ENCODE assay signal across 1 cellular context in genomic region chr4:103075894-103076776, GRCh38.
TF ChIP-seq lines count a peak whose summit lies in the region.

TSS of gene SLC9B2 (minus strand) at chr4:103076761. CDS start at chr4:103067550, 9,211 bp downstream.

TF ChIP-seq in HepG2, 621 proteins besides CTCF, POLR2A, EP300 and RAD21 (continued from another document and continues in another):
- TF ChIP-seq, protein P1, sequence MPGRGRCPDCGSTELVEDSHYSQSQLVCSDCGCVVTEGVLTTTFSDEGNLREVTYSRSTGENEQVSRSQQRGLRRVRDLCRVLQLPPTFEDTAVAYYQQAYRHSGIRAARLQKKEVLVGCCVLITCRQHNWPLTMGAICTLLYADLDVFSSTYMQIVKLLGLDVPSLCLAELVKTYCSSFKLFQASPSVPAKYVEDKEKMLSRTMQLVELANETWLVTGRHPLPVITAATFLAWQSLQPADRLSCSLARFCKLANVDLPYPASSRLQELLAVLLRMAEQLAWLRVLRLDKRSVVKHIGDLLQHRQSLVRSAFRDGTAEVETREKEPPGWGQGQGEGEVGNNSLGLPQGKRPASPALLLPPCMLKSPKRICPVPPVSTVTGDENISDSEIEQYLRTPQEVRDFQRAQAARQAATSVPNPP (CRISPR knock-in tag; IDR thresholded peaks at IDR 0.05), result peak; percentile 46; the same call in 1 of the 2 replicates
- TF ChIP-seq ZNF737 (CRISPR knock-in tag; IDR thresholded peaks at IDR 0.05; ENCODE audit: borderline replicate concordance) (no peak), TIGD3 (CRISPR knock-in tag; IDR thresholded peaks at IDR 0.05; ENCODE audit: borderline replicate concordance) (peak; percentile 55; the same call in 1 of the 2 replicates), IRF1 (CRISPR knock-in tag; IDR thresholded peaks at IDR 0.05; ENCODE audit: low read depth) (no peak), ZXDC (CRISPR knock-in tag; IDR thresholded peaks at IDR 0.05) (peak; percentile 66; the same call in 1 of the 2 replicates), ZNF205 (CRISPR knock-in tag; IDR thresholded peaks at IDR 0.05) (no peak), ZNF772 (CRISPR knock-in tag; IDR thresholded peaks at IDR 0.05) (peak; percentile 48; the same call in 1 of the 2 replicates), MXI1 (IDR thresholded peaks at IDR 0.05; ENCODE audit: borderline replicate concordance, low read depth, low read length) (peak; percentile 28; the same call in 1 of the 3 replicates), ZNF678 (CRISPR knock-in tag; IDR thresholded peaks at IDR 0.05) (peak; percentile 72; the same call in 1 of the 2 replicates), ZMYM2 (CRISPR knock-in tag; IDR thresholded peaks at IDR 0.05) (no peak), ZNF569 (CRISPR knock-in tag; IDR thresholded peaks at IDR 0.05; ENCODE audit: borderline replicate concordance) (no peak), HDAC6 (IDR thresholded peaks at IDR 0.05; ENCODE audit: low read depth, low read length) (no peak), CENPT (CRISPR knock-in tag; IDR thresholded peaks at IDR 0.05; ENCODE audit: low read depth) (no peak; the same call in 1 of the 2 replicates), KDM2A (CRISPR knock-in tag; IDR thresholded peaks at IDR 0.05; ENCODE audit: borderline replicate concordance, low read depth) (peak; percentile 73; the same call in 1 of the 2 replicates), ZNF333 (CRISPR knock-in tag; IDR thresholded peaks at IDR 0.05; ENCODE audit: borderline replicate concordance) (no peak), ISL2 (CRISPR knock-in tag; IDR thresholded peaks at IDR 0.05) (peak; percentile 61), KAT2B (IDR thresholded peaks at IDR 0.05; ENCODE audit: borderline replicate concordance, low read depth, low read length) (no peak), ZBTB1 (CRISPR knock-in tag; IDR thresholded peaks at IDR 0.05; ENCODE audit: borderline replicate concordance) (no peak), ZSCAN22 (CRISPR knock-in tag; IDR thresholded peaks at IDR 0.05) (0 out of 2 replicates have a peak, but pooled peaks have one; percentile 48), CHCHD3 (CRISPR knock-in tag; IDR thresholded peaks at IDR 0.05) (0 out of 2 replicates have a peak, but pooled peaks have one; percentile 20), SMC3 (IDR thresholded peaks at IDR 0.05; ENCODE audit: low read length) (no peak), ZZZ3 (CRISPR knock-in tag; IDR thresholded peaks at IDR 0.05; ENCODE audit: borderline replicate concordance) (0 out of 2 replicates have a peak, but pooled peaks have one; percentile 19), ZIK1 (CRISPR knock-in tag; IDR thresholded peaks at IDR 0.05; ENCODE audit: borderline replicate concordance, low read depth) (peak; percentile 55; the same call in 1 of the 2 replicates), ZNF12 (CRISPR knock-in tag; IDR thresholded peaks at IDR 0.05) (no peak), ARHGAP35 (CRISPR knock-in tag; IDR thresholded peaks at IDR 0.05; ENCODE audit: borderline replicate concordance) (peak; percentile 69; the same call in 1 of the 2 replicates), ZNF891 (CRISPR knock-in tag; IDR thresholded peaks at IDR 0.05) (peak; percentile 68), SAP130 (CRISPR knock-in tag; IDR thresholded peaks at IDR 0.05; ENCODE audit: low read depth) (peak; percentile 61; the same call in 1 of the 2 replicates), IRX3 (CRISPR knock-in tag; IDR thresholded peaks at IDR 0.05; ENCODE audit: borderline replicate concordance, low read depth) (peak; percentile 21; the same call in 1 of the 2 replicates), STAG1 (CRISPR knock-in tag; IDR thresholded peaks at IDR 0.05) (no peak), KLF16 (CRISPR knock-in tag; IDR thresholded peaks at IDR 0.05) (peak in 1 of 2 experiments; percentile 80; a peak in 2 of 4 replicates), SRF (IDR thresholded peaks at IDR 0.05; ENCODE audit: low read depth, low read length) (no peak), MEIS1 (CRISPR knock-in tag; IDR thresholded peaks at IDR 0.05; ENCODE audit: borderline replicate concordance) (peak; percentile 6; the same call in 1 of the 2 replicates), ZNF337 (CRISPR knock-in tag; IDR thresholded peaks at IDR 0.05; ENCODE audit: borderline replicate concordance, low read depth) (no peak), ZNF879 (CRISPR knock-in tag; IDR thresholded peaks at IDR 0.05) (0 out of 2 replicates have a peak, but pooled peaks have one; percentile 38), ZBTB21 (CRISPR knock-in tag; IDR thresholded peaks at IDR 0.05) (peak; percentile 24; the same call in 1 of the 2 replicates), GABPB1 (CRISPR knock-in tag; IDR thresholded peaks at IDR 0.05) (peak; percentile 74; the same call in 1 of the 2 replicates), SYNCRIP (IDR thresholded peaks at IDR 0.05; ENCODE audit: insufficient read depth, low read depth, low read length) (no peak), MTA1 (CRISPR knock-in tag; IDR thresholded peaks at IDR 0.05; ENCODE audit: borderline replicate concordance) (peak; percentile 77; the same call in 1 of the 2 replicates), ZNF232 (CRISPR knock-in tag; IDR thresholded peaks at IDR 0.05; ENCODE audit: borderline replicate concordance) (peak; percentile 94; the same call in 1 of the 2 replicates), U2AF2 (IDR thresholded peaks at IDR 0.05; ENCODE audit: low read depth, low read length) (peak; percentile 56; the same call in 1 of the 2 replicates), LCORL (IDR thresholded peaks at IDR 0.05) (no peak), LCORL (CRISPR knock-in tag; IDR thresholded peaks at IDR 0.05) (no peak), PREB (CRISPR knock-in tag; IDR thresholded peaks at IDR 0.05) (no peak), ELK4 (CRISPR knock-in tag; IDR thresholded peaks at IDR 0.05; ENCODE audit: borderline replicate concordance) (peak; percentile 54; the same call in 1 of the 2 replicates)
- TF ChIP-seq, protein P2, sequence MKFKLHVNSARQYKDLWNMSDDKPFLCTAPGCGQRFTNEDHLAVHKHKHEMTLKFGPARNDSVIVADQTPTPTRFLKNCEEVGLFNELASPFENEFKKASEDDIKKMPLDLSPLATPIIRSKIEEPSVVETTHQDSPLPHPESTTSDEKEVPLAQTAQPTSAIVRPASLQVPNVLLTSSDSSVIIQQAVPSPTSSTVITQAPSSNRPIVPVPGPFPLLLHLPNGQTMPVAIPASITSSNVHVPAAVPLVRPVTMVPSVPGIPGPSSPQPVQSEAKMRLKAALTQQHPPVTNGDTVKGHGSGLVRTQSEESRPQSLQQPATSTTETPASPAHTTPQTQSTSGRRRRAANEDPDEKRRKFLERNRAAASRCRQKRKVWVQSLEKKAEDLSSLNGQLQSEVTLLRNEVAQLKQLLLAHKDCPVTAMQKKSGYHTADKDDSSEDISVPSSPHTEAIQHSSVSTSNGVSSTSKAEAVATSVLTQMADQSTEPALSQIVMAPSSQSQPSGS (CRISPR knock-in tag; IDR thresholded peaks at IDR 0.05), result peak; percentile 64
- TF ChIP-seq, protein P3, sequence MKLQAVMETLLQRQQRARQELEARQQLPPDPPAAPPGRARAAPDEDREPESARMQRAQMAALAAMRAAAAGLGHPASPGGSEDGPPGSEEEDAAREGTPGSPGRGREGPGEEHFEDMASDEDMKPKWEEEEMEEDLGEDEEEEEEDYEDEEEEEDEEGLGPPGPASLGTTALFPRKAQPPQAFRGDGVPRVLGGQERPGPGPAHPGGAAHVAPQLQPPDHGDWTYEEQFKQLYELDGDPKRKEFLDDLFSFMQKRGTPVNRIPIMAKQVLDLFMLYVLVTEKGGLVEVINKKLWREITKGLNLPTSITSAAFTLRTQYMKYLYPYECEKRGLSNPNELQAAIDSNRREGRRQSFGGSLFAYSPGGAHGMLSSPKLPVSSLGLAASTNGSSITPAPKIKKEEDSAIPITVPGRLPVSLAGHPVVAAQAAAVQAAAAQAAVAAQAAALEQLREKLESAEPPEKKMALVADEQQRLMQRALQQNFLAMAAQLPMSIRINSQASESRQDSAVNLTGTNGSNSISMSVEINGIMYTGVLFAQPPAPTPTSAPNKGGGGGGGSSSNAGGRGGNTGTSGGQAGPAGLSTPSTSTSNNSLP (IDR thresholded peaks at IDR 0.05; ENCODE audit: low read depth, low read length), result no peak
- TF ChIP-seq, protein P4, sequence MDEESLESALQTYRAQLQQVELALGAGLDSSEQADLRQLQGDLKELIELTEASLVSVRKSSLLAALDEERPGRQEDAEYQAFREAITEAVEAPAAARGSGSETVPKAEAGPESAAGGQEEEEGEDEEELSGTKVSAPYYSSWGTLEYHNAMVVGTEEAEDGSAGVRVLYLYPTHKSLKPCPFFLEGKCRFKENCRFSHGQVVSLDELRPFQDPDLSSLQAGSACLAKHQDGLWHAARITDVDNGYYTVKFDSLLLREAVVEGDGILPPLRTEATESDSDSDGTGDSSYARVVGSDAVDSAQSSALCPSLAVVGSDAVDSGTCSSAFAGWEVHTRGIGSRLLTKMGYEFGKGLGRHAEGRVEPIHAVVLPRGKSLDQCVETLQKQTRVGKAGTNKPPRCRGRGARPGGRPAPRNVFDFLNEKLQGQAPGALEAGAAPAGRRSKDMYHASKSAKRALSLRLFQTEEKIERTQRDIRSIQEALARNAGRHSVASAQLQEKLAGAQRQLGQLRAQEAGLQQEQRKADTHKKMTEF (CRISPR knock-in tag; IDR thresholded peaks at IDR 0.05), result peak; percentile 89
- TF ChIP-seq, protein P5, sequence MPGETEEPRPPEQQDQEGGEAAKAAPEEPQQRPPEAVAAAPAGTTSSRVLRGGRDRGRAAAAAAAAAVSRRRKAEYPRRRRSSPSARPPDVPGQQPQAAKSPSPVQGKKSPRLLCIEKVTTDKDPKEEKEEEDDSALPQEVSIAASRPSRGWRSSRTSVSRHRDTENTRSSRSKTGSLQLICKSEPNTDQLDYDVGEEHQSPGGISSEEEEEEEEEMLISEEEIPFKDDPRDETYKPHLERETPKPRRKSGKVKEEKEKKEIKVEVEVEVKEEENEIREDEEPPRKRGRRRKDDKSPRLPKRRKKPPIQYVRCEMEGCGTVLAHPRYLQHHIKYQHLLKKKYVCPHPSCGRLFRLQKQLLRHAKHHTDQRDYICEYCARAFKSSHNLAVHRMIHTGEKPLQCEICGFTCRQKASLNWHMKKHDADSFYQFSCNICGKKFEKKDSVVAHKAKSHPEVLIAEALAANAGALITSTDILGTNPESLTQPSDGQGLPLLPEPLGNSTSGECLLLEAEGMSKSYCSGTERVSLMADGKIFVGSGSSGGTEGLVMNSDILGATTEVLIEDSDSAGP (CRISPR knock-in tag; IDR thresholded peaks at IDR 0.05; ENCODE audit: borderline replicate concordance), result peak; percentile 89; the same call in 1 of the 2 replicates
- TF ChIP-seq, protein P6, sequence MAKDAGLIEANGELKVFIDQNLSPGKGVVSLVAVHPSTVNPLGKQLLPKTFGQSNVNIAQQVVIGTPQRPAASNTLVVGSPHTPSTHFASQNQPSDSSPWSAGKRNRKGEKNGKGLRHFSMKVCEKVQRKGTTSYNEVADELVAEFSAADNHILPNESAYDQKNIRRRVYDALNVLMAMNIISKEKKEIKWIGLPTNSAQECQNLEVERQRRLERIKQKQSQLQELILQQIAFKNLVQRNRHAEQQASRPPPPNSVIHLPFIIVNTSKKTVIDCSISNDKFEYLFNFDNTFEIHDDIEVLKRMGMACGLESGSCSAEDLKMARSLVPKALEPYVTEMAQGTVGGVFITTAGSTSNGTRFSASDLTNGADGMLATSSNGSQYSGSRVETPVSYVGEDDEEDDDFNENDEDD (CRISPR knock-in tag; IDR thresholded peaks at IDR 0.05; ENCODE audit: borderline replicate concordance), result no peak
